12 cellular contexts compared by ENCODE assay signal in the genomic region with DNA sequence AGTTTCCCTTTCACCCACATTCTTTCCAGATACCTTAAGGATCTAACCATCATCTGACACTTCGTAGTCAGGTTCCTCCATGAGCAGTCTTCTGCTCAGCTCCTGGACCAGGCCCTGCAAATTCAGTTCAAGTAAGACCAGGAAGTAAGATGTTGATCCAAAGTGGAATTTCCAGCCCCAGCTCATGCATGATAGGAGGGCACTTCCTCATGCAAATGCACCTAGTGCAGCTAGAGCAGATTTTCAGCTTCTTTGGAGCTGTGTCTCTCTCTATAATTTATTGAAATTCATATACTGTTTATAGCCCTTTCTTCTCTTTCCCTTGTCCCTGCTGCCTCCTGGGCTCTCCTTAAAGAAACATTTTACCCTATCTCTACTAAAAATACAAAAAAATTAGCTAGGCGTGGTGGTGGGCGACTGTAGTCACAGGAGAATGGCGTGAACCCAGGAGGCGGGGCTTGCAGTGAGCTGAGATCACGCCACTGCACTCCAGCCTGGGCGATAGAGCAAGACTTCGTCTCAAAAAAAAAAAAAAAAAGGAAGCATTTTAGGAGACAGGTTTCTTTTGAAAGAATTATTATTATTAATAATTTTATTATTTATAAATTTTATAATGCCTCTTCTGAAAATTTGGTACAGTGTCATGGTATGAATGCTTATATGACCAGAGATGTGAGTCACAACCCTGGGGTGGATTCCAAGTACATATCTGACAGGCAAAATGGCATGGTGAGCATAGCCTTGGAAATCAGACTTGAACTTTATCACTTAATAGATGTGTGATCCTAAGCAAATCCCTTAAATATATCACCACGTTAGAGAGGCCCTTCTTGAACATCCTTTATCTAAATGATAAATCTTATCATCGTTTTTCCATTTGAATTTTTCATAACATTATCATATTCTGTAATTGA.
DNase-seq lines count a peak whose midpoint lies in the region; ATAC-seq and TF ChIP-seq lines count a peak whose summit lies in the region.
"Had no signal": no experiment of that assay in that cellular context is flagged by ENCODE, and none has a peak within 500 bp of the region (broad histone marks: within the 10 kb centered on the region; RNA-seq: fewer than 3 reads in every experiment).

No MANE protein-coding gene starts in this region.

- peak; percentile 30 for DNase-seq in AG08396 (ENCODE audit: low spot score)
- peak; percentile 52 for DNase-seq in HCEC 1CT
- DNase-seq in amniotic epithelial cell (ENCODE audit: low read depth): peak; percentile 47
- peak; percentile 32 to 62 for DNase-seq in left colon
- no peak for DNase-seq in activated naive CD4-positive, alpha-beta T cell treated with Interleukin-2 at 50 U/mL for 16 hours
- DNase-seq in activated CD8-positive, alpha-beta memory T cell treated with anti-CD3 and anti-CD28 coated beads, Interleukin-2, amount 10 ng/mL, durations not matched to agents 7 days and 5 days: no peak
- DNase-seq in coronary artery (ENCODE audit: low spot score): no peak
- DNase-seq: activated effector memory CD4-positive, alpha-beta T cell treated with Interleukin-2 at 50 U/mL for 16 hours; BE2C; dermis blood vessel endothelial cell had no signal

- H3K4me3 Mint-ChIP-seq in activated CD8-positive, alpha-beta memory T cell treated with anti-CD3 and anti-CD28 coated beads, Interleukin-2, amount 10 ng/mL, durations not matched to agents 7 days and 5 days: no peak overlapping the region

- no peak overlapping the region for H3K27ac Mint-ChIP-seq in activated CD8-positive, alpha-beta memory T cell treated with anti-CD3 and anti-CD28 coated beads, Interleukin-2, amount 10 ng/mL, durations not matched to agents 7 days and 5 days

- H3K9me3 Mint-ChIP-seq in activated CD8-positive, alpha-beta memory T cell treated with anti-CD3 and anti-CD28 coated beads, Interleukin-2, amount 10 ng/mL, durations not matched to agents 7 days and 5 days (ENCODE audit: low read depth): no peaks in the 10 kb centered on the region

- H3K27ac ChIP-seq in coronary artery: no peak overlapping the region
- H3K27ac ChIP-seq: thoracic aorta had no signal

- CTCF ChIA-PET in activated CD8-positive, alpha-beta memory T cell treated with anti-CD3 and anti-CD28 coated beads, Interleukin-2, amount 10 ng/mL, durations not matched to agents 7 days and 5 days (lab: Charles Lee): interaction anchor here (1.1 to 1.5 kb wide), 2 partner anchors 14 to 218 kb away, joined by 4 to 5 read pairs; no protein-coding TSS in a partner anchor

- intact Hi-C loops in left colon (cut with DNase I, micrococcal nuclease): no loop called here

- no peaks in the 10 kb centered on the region for H3K27me3 Mint-ChIP-seq in activated CD8-positive, alpha-beta memory T cell treated with anti-CD3 and anti-CD28 coated beads, Interleukin-2, amount 10 ng/mL, durations not matched to agents 7 days and 5 days

- TF ChIP-seq CTCF in coronary artery (IDR thresholded peaks at IDR 0.05): no peak

- ATAC-seq in left colon: peak; percentile 87
- ATAC-seq in HG02759 (IDR thresholded peaks at IDR 0.05; ENCODE audit: unreplicated experiment): no peak
- no peak for ATAC-seq in activated CD8-positive, alpha-beta memory T cell treated with anti-CD3 and anti-CD28 coated beads, Interleukin-2, amount 10 ng/mL, durations not matched to agents 7 days and 5 days

- no peaks in the 10 kb centered on the region for H3K4me1 Mint-ChIP-seq in activated CD8-positive, alpha-beta memory T cell treated with anti-CD3 and anti-CD28 coated beads, Interleukin-2, amount 10 ng/mL, durations not matched to agents 7 days and 5 days

- no peak overlapping the region for H3K4me3 ChIP-seq in coronary artery
- H3K4me3 ChIP-seq: thoracic aorta had no signal

- H3K36me3 Mint-ChIP-seq in activated CD8-positive, alpha-beta memory T cell treated with anti-CD3 and anti-CD28 coated beads, Interleukin-2, amount 10 ng/mL, durations not matched to agents 7 days and 5 days: peaks cover 2% of the 10 kb centered on the region

Comparison
In these comparisons a context has a peak if more than half of its experiments do, and no peak if none do; other contexts are left out.
1. DNase-seq: peak in AG08396 (single experiment), HCEC 1CT (single experiment), amniotic epithelial cell (single experiment) and left colon (2 of 2); none in activated naive CD4-positive, alpha-beta T cell treated with Interleukin-2 at 50 U/mL for 16 hours (single experiment), activated CD8-positive, alpha-beta memory T cell treated with anti-CD3 and anti-CD28 coated beads, Interleukin-2, amount 10 ng/mL, durations not matched to agents 7 days and 5 days (single experiment) and coronary artery (single experiment).